ENCODE assay signal across 1 cellular context in genomic region chr7:152759655-152760383, GRCh38.
TF ChIP-seq lines count a peak whose summit lies in the region.

ACTR3B (plus strand) TSS chr7:152759752; CDS start chr7:152759883, 131 bp downstream.

TF ChIP-seq in K562, 482 proteins besides CTCF, POLR2A, EP300 and RAD21 (continued from another document and continues in another):
- TF ChIP-seq ZNF407 (IDR thresholded peaks at IDR 0.05; ENCODE audit: low read depth) (no peak), DNMT1 (IDR thresholded peaks at IDR 0.05) (no peak), GTF2A2 (tag; IDR thresholded peaks at IDR 0.05) (no peak; the same call in 1 of the 2 replicates), BHLHE40 (IDR thresholded peaks at IDR 0.05; ENCODE audit: low read length) (no peak), E2F8 (IDR thresholded peaks at IDR 0.05; ENCODE audit: low read depth, partially characterized antibody) (no peak), NFRKB (IDR thresholded peaks at IDR 0.05; ENCODE audit: low read depth) (no peak), ZNF354B (CRISPR knock-in tag; IDR thresholded peaks at IDR 0.05) (no peak), TFE3 (CRISPR knock-in tag; IDR thresholded peaks at IDR 0.05) (no peak), ZNF398 (CRISPR knock-in tag; IDR thresholded peaks at IDR 0.05) (no peak), DLX4 (CRISPR knock-in tag; IDR thresholded peaks at IDR 0.05) (no peak), ZHX1 (conservative IDR thresholded peaks at IDR 0.05; ENCODE audit: low read length) (no peak), SRSF1 (IDR thresholded peaks at IDR 0.05; ENCODE audit: low read depth, low read length) (no peak), ZNF717 (CRISPR knock-in tag; IDR thresholded peaks at IDR 0.05) (no peak), HIVEP1 (CRISPR knock-in tag; IDR thresholded peaks at IDR 0.05) (no peak), EP400 (IDR thresholded peaks at IDR 0.05) (peak; percentile 80; the same call in 1 of the 2 replicates), SAP30 (IDR thresholded peaks at IDR 0.05; ENCODE audit: borderline replicate concordance, insufficient read depth, low read depth, low read length, poor library complexity, severe bottlenecking) (peak; percentile 91), GTF2F1 (IDR thresholded peaks at IDR 0.05; ENCODE audit: low read depth, low read length) (peak; percentile 77; the same call in 1 of the 2 replicates), NCOA1 (IDR thresholded peaks at IDR 0.05; ENCODE audit: low read depth) (peak; percentile 19; the same call in 1 of the 2 replicates), ERF (CRISPR knock-in tag; IDR thresholded peaks at IDR 0.05) (peak; percentile 36; the same call in 1 of the 2 replicates), XRCC4 (IDR thresholded peaks at IDR 0.05; ENCODE audit: extremely low read depth, insufficient read depth, insufficient read length) (no peak), BCLAF1 (IDR thresholded peaks at IDR 0.05; ENCODE audit: borderline replicate concordance in 1 of 2, control insufficient read depth in 1 of 2, low read depth in 2 of 2, low read length in 1 of 2) (no peak), PHB (CRISPR knock-in tag; IDR thresholded peaks at IDR 0.05) (no peak), KHSRP (IDR thresholded peaks at IDR 0.05) (no peak), RERE (CRISPR knock-in tag; IDR thresholded peaks at IDR 0.05; ENCODE audit: borderline replicate concordance) (no peak), ZFPM2 (CRISPR knock-in tag; IDR thresholded peaks at IDR 0.05) (no peak)
